22 cellular contexts compared by ENCODE assay signal in genomic region chr18:27411911-27412310, GRCh38.
DNase-seq lines count a peak whose midpoint lies in the region; ATAC-seq and TF ChIP-seq lines count a peak whose summit lies in the region.
"Had no signal": no experiment of that assay in that cellular context is flagged by ENCODE, and none has a peak within 500 bp of the region (broad histone marks: within the 10 kb centered on the region; RNA-seq: fewer than 3 reads in every experiment).

No MANE protein-coding gene starts in this region.

- H3K27me3 ChIP-seq in GM23248 (replicated peaks; ENCODE audit: insufficient read depth): no peaks in the 10 kb centered on the region
- H3K27me3 ChIP-seq in foreskin keratinocyte: no peaks in the 10 kb centered on the region
- no peaks in the 10 kb centered on the region for H3K27me3 ChIP-seq in osteoblast (ENCODE audit: insufficient read depth, low read length)
- H3K27me3 ChIP-seq: gastroesophageal sphincter had no signal

- in situ Hi-C loops in GM23248 (cut with MboI): no loop called here

- peaks cover 11% of the 10 kb centered on the region; the same call in 1 of the 2 replicates for H3K4me1 ChIP-seq in GM23248 (ENCODE audit: insufficient read depth)
- H3K4me1 ChIP-seq in foreskin keratinocyte: no peaks in the 10 kb centered on the region
- H3K4me1 ChIP-seq in osteoblast (ENCODE audit: insufficient read depth, low read length): no peaks in the 10 kb centered on the region

- H3K36me3 ChIP-seq in GM23248 (ENCODE audit: low read depth) (no peaks in the 10 kb centered on the region), osteoblast (ENCODE audit: insufficient read depth, low read length) (no peaks in the 10 kb centered on the region)
- H3K36me3 ChIP-seq: gastroesophageal sphincter had no signal

- H4K20me1 ChIP-seq in GM23248 (ENCODE audit: insufficient read depth) (no peaks in the 10 kb centered on the region), osteoblast (ENCODE audit: insufficient read depth, low read length) (no peaks in the 10 kb centered on the region)

- H3K4me3 ChIP-seq in GM23248 (no peak overlapping the region), osteoblast (ENCODE audit: insufficient read depth, low read length) (no peak overlapping the region)
- H3K4me3 ChIP-seq: gastroesophageal sphincter, lung, psoas muscle had no signal

- no peak overlapping the region for H3K27ac ChIP-seq in GM23248
- no peak overlapping the region for H3K27ac ChIP-seq in foreskin keratinocyte
- H3K27ac ChIP-seq in osteoblast (ENCODE audit: low read depth, low read length): no peak overlapping the region
- H3K27ac ChIP-seq: gastroesophageal sphincter had no signal

- no peak overlapping the region for H3K4me2 ChIP-seq in GM23248 (ENCODE audit: unreplicated experiment)
- H3K4me2 ChIP-seq in osteoblast (ENCODE audit: insufficient read depth, low read length): no peak overlapping the region

- H3K9me3 ChIP-seq in GM23248 (ENCODE audit: low read depth) (no peaks in the 10 kb centered on the region), osteoblast (ENCODE audit: low read depth, low read length) (no peaks in the 10 kb centered on the region)
- H3K9me3 ChIP-seq: gastroesophageal sphincter, psoas muscle had no signal

- H3K9me2 ChIP-seq in GM23248 (ENCODE audit: insufficient read depth): no peaks in the 10 kb centered on the region

- H3F3A ChIP-seq in GM23248 (ENCODE audit: insufficient read depth): no peaks in the 10 kb centered on the region

- no peak overlapping the region for H3K9ac ChIP-seq in GM23248

- no peak for TF ChIP-seq CTCF in foreskin keratinocyte (conservative IDR thresholded peaks at IDR 0.05)
- TF ChIP-seq CTCF in osteoblast (IDR thresholded peaks at IDR 0.05; ENCODE audit: extremely low read depth, low read depth, low read length): no peak

- H2AFZ ChIP-seq in GM23248 (no peak overlapping the region), osteoblast (ENCODE audit: low read length) (no peak overlapping the region)

- peak; percentile 55 for ATAC-seq in foreskin keratinocyte
- ATAC-seq in GM21447 (IDR thresholded peaks at IDR 0.05; ENCODE audit: unreplicated experiment): no peak
- ATAC-seq in GM21723 (IDR thresholded peaks at IDR 0.05; ENCODE audit: unreplicated experiment): no peak
- ATAC-seq in HG02981 (IDR thresholded peaks at IDR 0.05; ENCODE audit: unreplicated experiment): no peak
- ATAC-seq: gastroesophageal sphincter; psoas muscle; Right ventricle myocardium inferior; stimulated activated effector memory CD8-positive, alpha-beta T cell treated with anti-CD3 and anti-CD28 coated beads, Interleukin-12 subunit alpha, Interleukin-12 subunit beta, amount 100 ng/mL, for 72 hours had no signal

- H3K79me2 ChIP-seq in GM23248 (ENCODE audit: insufficient read depth) (no peaks in the 10 kb centered on the region), osteoblast (ENCODE audit: insufficient read depth, low read length) (no peaks in the 10 kb centered on the region)

- 46 to 63% methylated on average over 2 of the region's 2 CpGs for WGBS in GM23248 (ENCODE audit: low coverage in 1 of 2, low lambda C conversion rate in 2 of 2, missing lambda C conversion rate in 2 of 2), 2 experiments

- DNase-seq in GM23248 (peak; percentile 41), amniotic epithelial cell (ENCODE audit: low read depth) (peak; percentile 57), foreskin keratinocyte (peak in 1 of 2 donors; percentile 36), osteoblast (ENCODE audit: insufficient read length, low spot score, missing footprints) (peak; percentile 45), NCI-H1092 treated with DMSO at 0.1 percent for 48 hours (lab: John Stamatoyannopoulos, UW) (no peak)
- DNase-seq: activated CD4-positive, alpha-beta T cell treated with anti-CD3 and anti-CD28 coated beads, Interleukin-2, amount 50 U/mL, for 1 hour; anterior cingulate cortex; HCEC 1CT; Karpas-422; NCI-H1048; NCI-H187 treated with DMSO at 0.1 percent for 48 hours; NCI-H748 treated with DMSO at 0.1 percent for 48 hours; psoas muscle; stimulated activated CD4-positive, alpha-beta T cell treated with anti-CD3 and anti-CD28 coated beads, Interleukin-2, amount 100 ng/mL, for 48 hours; T1000 had no signal
